ENCODE assay signal across 2 cellular contexts in genomic region chr6:11210386-11211138, GRCh38.
TF ChIP-seq lines count a peak whose summit lies in the region.

No MANE protein-coding gene starts in this region.

TF ChIP-seq in SK-N-SH, 30 proteins besides CTCF, POLR2A, EP300 and RAD21 (continued from another document):
- TF ChIP-seq REST (IDR thresholded peaks at IDR 0.05; ENCODE audit: low read depth, low read length): no peak
- TF ChIP-seq, protein P1, sequence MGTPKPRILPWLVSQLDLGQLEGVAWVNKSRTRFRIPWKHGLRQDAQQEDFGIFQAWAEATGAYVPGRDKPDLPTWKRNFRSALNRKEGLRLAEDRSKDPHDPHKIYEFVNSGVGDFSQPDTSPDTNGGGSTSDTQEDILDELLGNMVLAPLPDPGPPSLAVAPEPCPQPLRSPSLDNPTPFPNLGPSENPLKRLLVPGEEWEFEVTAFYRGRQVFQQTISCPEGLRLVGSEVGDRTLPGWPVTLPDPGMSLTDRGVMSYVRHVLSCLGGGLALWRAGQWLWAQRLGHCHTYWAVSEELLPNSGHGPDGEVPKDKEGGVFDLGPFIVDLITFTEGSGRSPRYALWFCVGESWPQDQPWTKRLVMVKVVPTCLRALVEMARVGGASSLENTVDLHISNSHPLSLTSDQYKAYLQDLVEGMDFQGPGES (IDR thresholded peaks at IDR 0.05; ENCODE audit: low read depth, low read length): no peak
- no peak for TF ChIP-seq POLR2AphosphoS5 (IDR thresholded peaks at IDR 0.05; ENCODE audit: low read depth, low read length)
- no peak for TF ChIP-seq ZBTB33 (IDR thresholded peaks at IDR 0.05; ENCODE audit: borderline replicate concordance, low read depth)
- no peak for TF ChIP-seq FOSL2 (IDR thresholded peaks at IDR 0.05; ENCODE audit: borderline replicate concordance, low read depth)
- TF ChIP-seq RCOR1 (IDR thresholded peaks at IDR 0.05; ENCODE audit: low read length): no peak
- TF ChIP-seq YY1 (IDR thresholded peaks at IDR 0.05; ENCODE audit: low read depth): no peak
TF ChIP-seq in SK-N-SH: peak in this region for 0.

TF ChIP-seq in SK-N-SH treated with all-trans-retinoic acid at 6 μM for 48 hours, 23 proteins besides CTCF, POLR2A, EP300 and RAD21 (continued from another document):
- TF ChIP-seq, protein P2, sequence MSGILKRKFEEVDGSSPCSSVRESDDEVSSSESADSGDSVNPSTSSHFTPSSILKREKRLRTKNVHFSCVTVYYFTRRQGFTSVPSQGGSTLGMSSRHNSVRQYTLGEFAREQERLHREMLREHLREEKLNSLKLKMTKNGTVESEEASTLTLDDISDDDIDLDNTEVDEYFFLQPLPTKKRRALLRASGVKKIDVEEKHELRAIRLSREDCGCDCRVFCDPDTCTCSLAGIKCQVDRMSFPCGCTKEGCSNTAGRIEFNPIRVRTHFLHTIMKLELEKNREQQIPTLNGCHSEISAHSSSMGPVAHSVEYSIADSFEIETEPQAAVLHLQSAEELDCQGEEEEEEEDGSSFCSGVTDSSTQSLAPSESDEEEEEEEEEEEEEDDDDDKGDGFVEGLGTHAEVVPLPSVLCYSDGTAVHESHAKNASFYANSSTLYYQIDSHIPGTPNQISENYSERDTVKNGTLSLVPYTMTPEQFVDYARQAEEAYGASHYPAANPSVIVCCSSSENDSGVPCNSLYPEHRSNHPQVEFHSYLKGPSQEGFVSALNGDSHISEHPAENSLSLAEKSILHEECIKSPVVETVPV (CRISPR knock-in tag; IDR thresholded peaks at IDR 0.05): no peak
- TF ChIP-seq OSR1 (CRISPR knock-in tag; IDR thresholded peaks at IDR 0.05) (no peak), ZNF8 (CRISPR knock-in tag; IDR thresholded peaks at IDR 0.05) (no peak), ZFP3 (CRISPR knock-in tag; IDR thresholded peaks at IDR 0.05) (no peak)
